ENCODE assay signal across 10 cellular contexts in the genomic region with DNA sequence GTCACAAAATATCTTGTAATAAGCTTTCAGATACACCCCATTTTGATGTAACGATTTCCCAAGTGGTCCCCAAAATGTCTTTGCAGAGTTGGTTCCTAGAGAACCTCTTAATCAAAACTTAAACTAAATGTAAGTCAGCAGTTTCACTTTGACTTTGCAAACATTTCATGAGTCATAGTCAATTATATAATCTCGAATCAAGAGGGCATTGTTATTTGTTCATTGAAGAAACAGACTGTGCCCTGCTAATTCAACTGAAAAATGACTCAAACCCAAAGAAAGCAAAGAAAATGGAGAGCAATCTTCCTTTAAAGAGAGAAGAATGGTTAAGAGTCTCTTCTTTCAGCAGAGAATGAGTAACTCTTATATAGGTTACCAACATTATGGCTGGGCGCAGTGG. TPM values are rescaled to one million over a fixed set of nuclear protein-coding genes. Genes with fewer than 3 reads are reported as not detected.
DNase-seq lines count a peak whose midpoint lies in the region; ATAC-seq and TF ChIP-seq lines count a peak whose summit lies in the region.
"Had no signal": no experiment of that assay in that cellular context is flagged by ENCODE, and none has a peak within 500 bp of the region (broad histone marks: within the 10 kb centered on the region; RNA-seq: fewer than 3 reads in every experiment).

No MANE protein-coding gene starts in this region.

- no peak overlapping the region for H3K27ac ChIP-seq in mammary epithelial cell (ENCODE audit: insufficient read depth, low read depth, low read length)
- H3K27ac ChIP-seq in vagina = no peak overlapping the region

- no peaks in the 10 kb centered on the region for H3K36me3 Mint-ChIP-seq in osteocyte (ENCODE audit: unreplicated experiment)

- H3K27me3 ChIP-seq in mammary epithelial cell (ENCODE audit: insufficient read depth, low read length) (no peaks in the 10 kb centered on the region), vagina (no peaks in the 10 kb centered on the region)

- CTCF ChIA-PET in mammary epithelial cell (lab: Charles Lee; ENCODE audit: low non-redundant PET) = no interaction called here

- peak; percentile 72 for DNase-seq in mammary epithelial cell
- DNase-seq in osteocyte (ENCODE audit: extremely low spot score, unreplicated experiment) = no peak
- no peak for DNase-seq in activated gamma-delta T cell treated with Interleukin-2 at 50 U/mL for 16 hours
- no peak for DNase-seq in vagina (ENCODE audit: extremely low spot score in 2 of 2)
- no peak for DNase-seq in NCI-H345 treated with DMSO at 0.1 percent for 48 hours (lab: John Stamatoyannopoulos, UW; ENCODE audit: unreplicated experiment)
- DNase-seq: activated CD4-positive, CD25-positive, alpha-beta regulatory T cell; NCI-H1436 had no signal

- ATAC-seq in GM18873 (IDR thresholded peaks at IDR 0.05; ENCODE audit: low FRiP score, unreplicated experiment) (peak; percentile 40), HG03066 (IDR thresholded peaks at IDR 0.05; ENCODE audit: low read depth, unreplicated experiment) (peak; percentile 29), GM21576 (IDR thresholded peaks at IDR 0.05; ENCODE audit: unreplicated experiment) (no peak)

- H2AFZ ChIP-seq in mammary epithelial cell (ENCODE audit: low read depth, low read length) = no peak overlapping the region

- no peak overlapping the region for H3K4me3 ChIP-seq in mammary epithelial cell (replicated peaks in 1 of 3; ENCODE audit: insufficient read depth in 1 of 3, low read depth in 2 of 3, low read length in 3 of 3)
- H3K4me3 ChIP-seq in vagina = no peak overlapping the region

- H3K36me3 ChIP-seq in mammary epithelial cell (ENCODE audit: insufficient read depth, low read length) (no peaks in the 10 kb centered on the region), vagina (no peaks in the 10 kb centered on the region)

- no peaks in the 10 kb centered on the region for H3K9me3 Mint-ChIP-seq in osteocyte (ENCODE audit: unreplicated experiment)

- no peak overlapping the region for H3K4me3 Mint-ChIP-seq in osteocyte (ENCODE audit: unreplicated experiment)

- no peaks in the 10 kb centered on the region for H3K9me3 ChIP-seq in mammary epithelial cell (replicated peaks; ENCODE audit: insufficient read depth, low read length)
- no peaks in the 10 kb centered on the region for H3K9me3 ChIP-seq in vagina

- H3K27me3 Mint-ChIP-seq in osteocyte (ENCODE audit: unreplicated experiment) = no peaks in the 10 kb centered on the region

- intact Hi-C loops in mammary epithelial cell (cut with micrococcal nuclease) = no loop called here
- intact Hi-C loops in vagina (cut with DNase I) = no loop called here

- no peak for TF ChIP-seq POLR2A in vagina (IDR thresholded peaks at IDR 0.05)

- in situ Hi-C loops in mammary epithelial cell (cut with MboI; ENCODE audit: low sequenced_read_pairs in 2 of 2) = no loop called here

- no peaks in the 10 kb centered on the region for H4K20me1 ChIP-seq in mammary epithelial cell (ENCODE audit: insufficient read depth, low read length)

- peaks cover 45% of the 10 kb centered on the region for H3K4me1 Mint-ChIP-seq in osteocyte (ENCODE audit: unreplicated experiment)

- peak overlapping the region; percentile 35 for H3K4me2 ChIP-seq in mammary epithelial cell (ENCODE audit: insufficient read depth, low read depth, low read length)

- H3K4me1 ChIP-seq in mammary epithelial cell (ENCODE audit: insufficient read depth, low read length) (no peaks in the 10 kb centered on the region), vagina (peaks cover 17% of the 10 kb centered on the region)

- H3K27ac Mint-ChIP-seq in osteocyte (ENCODE audit: unreplicated experiment) = peak overlapping the region; percentile 19

- no TSS peak for BruUV-seq in mammary epithelial cell (replicated peaks; lab: Mats Ljungman, UMichigan)

- WGBS in mammary epithelial cell (ENCODE audit: low coverage, missing lambda C conversion rate) = 55% methylated on average over 3 of the region's 3 CpGs

- no peak overlapping the region for H3K9ac ChIP-seq in mammary epithelial cell (ENCODE audit: insufficient read depth, low read length)

- H3K79me2 ChIP-seq in mammary epithelial cell (ENCODE audit: insufficient read depth, low read length) = no peaks in the 10 kb centered on the region

- TF ChIP-seq CTCF in mammary epithelial cell (conservative IDR thresholded peaks at IDR 0.05 in 1 of 2, IDR thresholded peaks at IDR 0.05 in 1 of 2; ENCODE audit: extremely low read depth in 1 of 2, insufficient read depth in 1 of 2, low read depth in 1 of 2, low read length in 2 of 2) (no peak), osteocyte (IDR thresholded peaks at IDR 0.05) (no peak), vagina (IDR thresholded peaks at IDR 0.05) (no peak)

- dilution Hi-C loops in mammary epithelial cell (cut with HindIII; ENCODE audit: low sequenced_read_pairs) = no loop called here

RNA-seq across cellular contexts. Expression of gene IPCEF1, which starts 58.3 kb away (rescaled TPM):
- total RNA-seq in mammary epithelial cell (under 1 TPM in 1 of 2 donors, not detected in 1; under 0.01 TPM), osteocyte (0.31 and 0.46 TPM in 2 replicates), vagina (2.0 TPM)
- polyA plus RNA-seq in mammary epithelial cell = not detected
- not detected for polyA minus RNA-seq in mammary epithelial cell
